In the genomic region with DNA sequence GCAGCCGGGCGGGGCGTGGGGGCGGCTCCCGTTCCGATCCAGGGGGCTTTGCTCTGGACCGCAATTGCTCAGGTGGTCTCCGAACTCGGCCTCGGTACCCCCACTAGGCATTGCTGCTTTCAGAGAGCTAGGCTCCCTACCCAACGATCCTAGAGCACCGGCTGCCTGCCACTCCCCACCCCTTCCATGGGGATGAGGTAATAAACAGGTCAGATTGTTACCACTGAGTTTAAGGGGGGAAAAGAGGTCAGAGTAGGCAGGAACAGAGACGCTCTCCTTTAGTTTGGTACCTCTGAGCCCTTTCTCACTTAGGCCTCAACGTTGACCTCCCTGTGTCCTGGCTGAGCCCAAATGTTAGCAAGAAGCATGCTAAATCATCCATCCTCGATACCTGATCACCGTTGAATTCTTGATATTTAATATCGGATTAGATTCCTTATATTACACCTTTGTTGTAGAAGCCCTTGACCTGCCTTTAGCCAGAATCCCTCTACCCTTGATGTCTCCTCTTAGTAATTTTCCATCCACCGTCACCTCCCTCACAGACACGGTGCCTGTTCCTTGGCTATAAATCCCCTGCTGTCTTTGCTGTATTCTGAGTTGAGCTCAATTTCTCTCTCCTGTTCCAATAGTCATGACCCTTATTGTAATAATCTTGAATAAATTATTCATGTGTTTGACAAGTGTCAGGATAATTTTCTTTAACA, we compare ENCODE assay signal across 8 cellular contexts. TPM values are rescaled to one million over a fixed set of nuclear protein-coding genes. Genes with fewer than 3 reads are reported as not detected.
DNase-seq lines count a peak whose midpoint lies in the region; ATAC-seq and FAIRE-seq lines count a peak whose summit lies in the region.

No MANE protein-coding gene starts in this region.

- no peak for FAIRE-seq in small intestine (lab: Jason Lieb, UNC)

- intact Hi-C loops in Right ventricle myocardium inferior (cut with DNase I) (loop anchor here (2.0 to 10.0 kb wide), 2 partner anchors 41 to 99 kb away; no protein-coding TSS in a partner anchor), cardiac septum (cut with DNase I) (loop anchor here (2.0 kb wide), 2 partner anchors 41 to 155 kb away; no protein-coding TSS in a partner anchor)

- no peaks in the 10 kb centered on the region for H3K9me3 ChIP-seq in small intestine (ENCODE audit: control insufficient read depth, low read depth)

- DNase-seq in Right ventricle myocardium inferior (ENCODE audit: missing footprints) (no peak), cardiac septum (ENCODE audit: low spot score) (no peak), small intestine (no peak), HuH-7.5 (ENCODE audit: low spot score) (no peak), HUDEP-2 (lab: John Stamatoyannopoulos, UW; ENCODE audit: unreplicated experiment in 76 of 76) (no peak)
- no peak for DNase-seq in activated naive CD8-positive, alpha-beta T cell treated with anti-CD3 and anti-CD28 coated beads for 36 hours

- peak overlapping the region; percentile 90 for H3K27ac ChIP-seq in small intestine (ENCODE audit: low read depth in 1 of 2, low read length in 1 of 2)

- peak overlapping the region; percentile 92 for H3K27ac Mint-ChIP-seq in activated naive CD8-positive, alpha-beta T cell treated with anti-CD3 and anti-CD28 coated beads for 36 hours

- H3K27me3 Mint-ChIP-seq in activated naive CD8-positive, alpha-beta T cell treated with anti-CD3 and anti-CD28 coated beads for 36 hours = no peaks in the 10 kb centered on the region

- WGBS in small intestine, 3 donors = 9 to 15% (median 10%) methylated on average over 18 to 19 of the region's 19 CpGs

- H3K36me3 ChIP-seq in small intestine (ENCODE audit: control insufficient read depth in 2 of 2, insufficient read depth in 2 of 2, low read length in 2 of 2) = no peaks in the 10 kb centered on the region

- no peaks in the 10 kb centered on the region for H3K27me3 ChIP-seq in small intestine (ENCODE audit: control insufficient read depth in 2 of 2, insufficient read depth in 2 of 2, low read length in 2 of 2)

- no peaks in the 10 kb centered on the region for H3K9me3 Mint-ChIP-seq in activated naive CD8-positive, alpha-beta T cell treated with anti-CD3 and anti-CD28 coated beads for 36 hours

- peak overlapping the region; percentile 67 for H3K4me3 ChIP-seq in iPS-11a (ENCODE audit: low read depth, low read length)
- H3K4me3 ChIP-seq in small intestine (ENCODE audit: low read depth in 1 of 2, low read length in 2 of 2) = peak overlapping the region; percentile 86 to 89

- H3K4me1 Mint-ChIP-seq in activated naive CD8-positive, alpha-beta T cell treated with anti-CD3 and anti-CD28 coated beads for 36 hours = peaks cover 43% of the 10 kb centered on the region

- H3K4me1 ChIP-seq in small intestine (ENCODE audit: control insufficient read depth in 2 of 2, insufficient read depth in 1 of 2, low read depth in 1 of 2, low read length in 1 of 2) = peaks cover 0 to 3% of the 10 kb centered on the region in 2 donors

- ATAC-seq in Right ventricle myocardium inferior (peak; percentile 27), HG03439 (IDR thresholded peaks at IDR 0.05; ENCODE audit: unreplicated experiment) (peak; percentile 16)

- H3K36me3 Mint-ChIP-seq in activated naive CD8-positive, alpha-beta T cell treated with anti-CD3 and anti-CD28 coated beads for 36 hours = peaks cover 12% of the 10 kb centered on the region

- H3K4me3 Mint-ChIP-seq in activated naive CD8-positive, alpha-beta T cell treated with anti-CD3 and anti-CD28 coated beads for 36 hours = peak overlapping the region; percentile 89

RNA-seq across cellular contexts. Expression of gene PLPP1, which starts 0.6 kb away (rescaled TPM):
- total RNA-seq in Right ventricle myocardium inferior = 74.1 TPM
- 102 TPM for total RNA-seq in cardiac septum
- 10 to 100 TPM; 21.3 to 23.1 TPM for total RNA-seq in activated naive CD8-positive, alpha-beta T cell treated with anti-CD3 and anti-CD28 coated beads for 36 hours
- 10 to 100 TPM; 52.1 to 91.3 (median 54.6) TPM for polyA plus RNA-seq in small intestine
